8 cellular contexts compared by ENCODE assay signal in genomic region chr2:177392373-177393246, GRCh38. TPM values are rescaled to one million over a fixed set of nuclear protein-coding genes. Genes with fewer than 3 reads are reported as not detected.
DNase-seq lines count a peak whose midpoint lies in the region; ATAC-seq and TF ChIP-seq lines count a peak whose summit lies in the region.

AGPS (plus strand) TSS chr2:177392773; CDS start chr2:177392790, 17 bp downstream.

- peak; percentile 93 for ATAC-seq in GM19463 (IDR thresholded peaks at IDR 0.05; ENCODE audit: unreplicated experiment)

- peak within 1 kb of the TSS; percentile 91 for H3K4me2 ChIP-seq in OCI-LY1 (ENCODE audit: low read length)

- peaks cover 43% of the 10 kb centered on the region for H3K79me2 ChIP-seq in OCI-LY1 (ENCODE audit: insufficient read depth, low read length)

- H3K36me3 ChIP-seq in OCI-LY1 (ENCODE audit: insufficient read depth, low read length) (no peaks in the 10 kb centered on the region), esophagus (ENCODE audit: control insufficient read depth in 2 of 2, insufficient read depth in 2 of 2, low read length in 1 of 2) (no peaks in the 10 kb centered on the region), muscle layer of duodenum (ENCODE audit: control insufficient read depth in 1 of 2, insufficient read depth in 2 of 2, low read length in 2 of 2) (peaks cover 0 to 7% of the 10 kb centered on the region in 2 donors)

- no peaks in the 10 kb centered on the region for H3F3A ChIP-seq in OCI-LY1 (ENCODE audit: insufficient read depth, low read length)

- DNase-seq in COLO668 (lab: John Stamatoyannopoulos, UW; ENCODE audit: unreplicated experiment): peak; percentile 92
- DNase-seq in HL-60 (ENCODE audit: low read depth in 1 of 2, low spot score in 1 of 2): peak; percentile 45 to 74
- peak; percentile 50 for DNase-seq in activated T-cell treated with anti-CD3 and anti-CD28 coated beads for 4 hours
- peak; percentile 29 to 69 for DNase-seq in stimulated activated CD8-positive, alpha-beta memory T cell treated with anti-CD3 and anti-CD28 coated beads, Interleukin-7, amount 100 ng/mL, for 4 hours (ENCODE audit: low read depth in 2 of 2)

- no peaks in the 10 kb centered on the region for H3K27me3 ChIP-seq in HL-60 (ENCODE audit: insufficient read depth, poor library complexity, severe bottlenecking)
- H3K27me3 ChIP-seq in OCI-LY1 (ENCODE audit: insufficient read depth, low read length): no peaks in the 10 kb centered on the region
- no peaks in the 10 kb centered on the region for H3K27me3 ChIP-seq in esophagus (ENCODE audit: control insufficient read depth in 1 of 2, insufficient read depth in 2 of 2, low read length in 2 of 2)
- no peaks in the 10 kb centered on the region for H3K27me3 ChIP-seq in muscle layer of duodenum (ENCODE audit: low read depth, low read length)

- peaks cover 36% of the 10 kb centered on the region for H3K4me1 ChIP-seq in OCI-LY1 (ENCODE audit: insufficient read depth, low read length, severe bottlenecking)
- H3K4me1 ChIP-seq in esophagus (ENCODE audit: control insufficient read depth in 2 of 2, insufficient read depth in 2 of 2, low read length in 1 of 2): peaks cover 0 to 3% of the 10 kb centered on the region in 2 donors
- peaks cover 10 to 19% of the 10 kb centered on the region in 2 donors for H3K4me1 ChIP-seq in muscle layer of duodenum (ENCODE audit: control insufficient read depth in 1 of 2, insufficient read depth in 2 of 2, low read length in 2 of 2)

- no peaks in the 10 kb centered on the region for H3K9me2 ChIP-seq in OCI-LY1 (ENCODE audit: low read depth, low read length)

- 1% methylated on average over 83 to 84 of the region's 84 CpGs for WGBS in esophagus, 2 donors

- H3K9me3 ChIP-seq in OCI-LY1 (ENCODE audit: low read length): no peaks in the 10 kb centered on the region
- no peaks in the 10 kb centered on the region for H3K9me3 ChIP-seq in esophagus (ENCODE audit: control insufficient read depth in 2 of 2, insufficient read depth in 1 of 2, low read depth in 1 of 2, low read length in 1 of 2)
- no peaks in the 10 kb centered on the region for H3K9me3 ChIP-seq in muscle layer of duodenum (ENCODE audit: control insufficient read depth in 1 of 2, low read length in 2 of 2)

- no peaks in the 10 kb centered on the region for H4K20me1 ChIP-seq in OCI-LY1 (ENCODE audit: insufficient read depth, low read length)

- H3K9ac ChIP-seq in OCI-LY1 (ENCODE audit: low read length): peak within 1 kb of the TSS; percentile 92

- H3K27ac ChIP-seq in HL-60 (replicated peaks) (peak within 1 kb of the TSS; percentile 84), OCI-LY1 (ENCODE audit: low read depth, low read length, poor library complexity, severe bottlenecking) (peak within 1 kb of the TSS; percentile 42), esophagus (ENCODE audit: low read depth in 2 of 2, low read length in 1 of 2) (peak within 1 kb of the TSS; percentile 40 to 67), muscle layer of duodenum (ENCODE audit: low read length) (peak within 1 kb of the TSS; percentile 65)

- no peak for TF ChIP-seq CTCF in HL-60 (IDR thresholded peaks at IDR 0.05; ENCODE audit: insufficient read depth, low read length)
- TF ChIP-seq CTCF in OCI-LY1 (IDR thresholded peaks at IDR 0.05; ENCODE audit: low read length): no peak

- H2AFZ ChIP-seq in OCI-LY1 (ENCODE audit: low read length): peak within 1 kb of the TSS; percentile 62; the same call in 1 of the 2 replicates

- H3K4me3 ChIP-seq in HL-60 (replicated peaks; ENCODE audit: insufficient read depth, low read length): peak within 1 kb of the TSS; percentile 75
- H3K4me3 ChIP-seq in OCI-LY1 (ENCODE audit: low read depth, low read length, poor library complexity, severe bottlenecking): peak within 1 kb of the TSS; percentile 88
- peak within 1 kb of the TSS; percentile 86 to 88 for H3K4me3 ChIP-seq in esophagus (ENCODE audit: low read depth in 1 of 2, low read length in 2 of 2)
- H3K4me3 ChIP-seq in muscle layer of duodenum (ENCODE audit: low read depth in 1 of 2, low read length in 2 of 2): peak within 1 kb of the TSS; percentile 85 to 89

RNA-seq across cellular contexts. Expression of gene AGPS, which starts in this region (rescaled TPM):
- 1 to 10 TPM; 3.7 to 6.4 TPM for polyA plus RNA-seq in esophagus

Comparison
In these comparisons a context has a peak if more than half of its experiments do, and no peak if none do; other contexts are left out.
1. Peak in every context shown above with its lines: DNase-seq, ATAC-seq, H3K4me3 ChIP-seq and H3K27ac ChIP-seq.